ENCODE assay signal across 11 cellular contexts in the genomic region with DNA sequence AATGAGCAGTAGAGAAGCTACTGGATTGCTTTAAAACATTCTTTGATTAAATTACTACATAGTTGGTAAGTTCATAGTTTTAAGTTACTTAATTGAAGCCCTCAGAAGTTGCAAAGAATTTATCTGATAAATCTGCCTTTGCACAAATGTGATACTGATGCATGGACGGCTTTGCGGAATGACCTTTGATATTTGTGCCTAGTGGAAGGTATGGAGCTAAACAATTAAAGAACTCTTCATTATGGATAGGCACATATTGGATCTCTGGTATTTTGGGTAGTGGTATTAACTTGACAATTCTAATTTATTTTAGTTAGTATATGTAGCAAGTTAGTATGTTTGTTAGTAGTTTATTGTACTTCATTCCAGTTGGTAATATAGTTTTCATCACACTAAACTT. TPM values are rescaled to one million over a fixed set of nuclear protein-coding genes. Genes with fewer than 3 reads are reported as not detected.
"Had no signal": no experiment of that assay in that cellular context is flagged by ENCODE, and none has a peak within 500 bp of the region (broad histone marks: within the 10 kb centered on the region; RNA-seq: fewer than 3 reads in every experiment).

No MANE protein-coding gene starts in this region.

- ATAC-seq: HCT116 had no signal

- H3K27ac ChIP-seq: GM23248 had no signal

- H3K9ac ChIP-seq: GM23248 had no signal

- DNase-seq: GM23248, GOT3, H7, HFFc6, KG1 had no signal

- H2AFZ ChIP-seq: GM23248 had no signal

- H3K4me3 ChIP-seq: GM23248, HAP-1 had no signal

- H3K9me3 ChIP-seq: HAP-1 had no signal

- FAIRE-seq: HTR-8/SVneo had no signal

RNA-seq across cellular contexts. Expression of gene CFAP210, which starts 54.1 kb away (rescaled TPM):
- total RNA-seq: GM23248, H4, HT-29 had no signal
- polyA plus RNA-seq: IgD-negative memory B cell had no signal
